1 cellular context compared by ENCODE assay signal in genomic region chr20:62301773-62302340, GRCh38.
TF ChIP-seq lines count a peak whose summit lies in the region.

No MANE protein-coding gene starts in this region.

TF ChIP-seq in GM12878, 131 proteins besides CTCF, POLR2A, EP300 and RAD21 (continued from another document):
- TF ChIP-seq, protein P1, sequence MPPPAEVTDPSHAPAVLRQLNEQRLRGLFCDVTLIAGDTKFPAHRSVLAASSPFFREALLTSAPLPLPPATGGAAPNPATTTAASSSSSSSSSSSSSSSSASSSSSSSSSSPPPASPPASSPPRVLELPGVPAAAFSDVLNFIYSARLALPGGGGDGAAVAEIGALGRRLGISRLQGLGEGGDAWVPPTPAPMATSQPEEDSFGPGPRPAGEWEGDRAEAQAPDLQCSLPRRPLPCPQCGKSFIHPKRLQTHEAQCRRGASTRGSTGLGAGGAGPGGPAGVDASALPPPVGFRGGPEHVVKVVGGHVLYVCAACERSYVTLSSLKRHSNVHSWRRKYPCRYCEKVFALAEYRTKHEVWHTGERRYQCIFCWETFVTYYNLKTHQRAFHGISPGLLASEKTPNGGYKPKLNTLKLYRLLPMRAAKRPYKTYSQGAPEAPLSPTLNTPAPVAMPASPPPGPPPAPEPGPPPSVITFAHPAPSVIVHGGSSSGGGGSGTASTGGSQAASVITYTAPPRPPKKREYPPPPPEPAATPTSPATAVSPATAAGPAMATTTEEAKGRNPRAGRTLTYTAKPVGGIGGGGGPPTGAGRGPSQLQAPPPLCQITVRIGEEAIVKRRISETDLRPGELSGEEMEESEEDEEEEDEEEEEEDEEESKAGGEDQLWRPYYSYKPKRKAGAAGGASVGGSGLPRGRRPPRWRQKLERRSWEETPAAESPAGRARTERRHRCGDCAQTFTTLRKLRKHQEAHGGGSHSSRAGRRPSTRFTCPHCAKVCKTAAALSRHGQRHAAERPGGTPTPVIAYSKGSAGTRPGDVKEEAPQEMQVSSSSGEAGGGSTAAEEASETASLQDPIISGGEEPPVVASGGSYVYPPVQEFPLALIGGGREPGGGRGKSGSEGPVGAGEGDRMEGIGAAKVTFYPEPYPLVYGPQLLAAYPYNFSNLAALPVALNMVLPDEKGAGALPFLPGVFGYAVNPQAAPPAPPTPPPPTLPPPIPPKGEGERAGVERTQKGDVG (CRISPR knock-in tag; IDR thresholded peaks at IDR 0.05) = no peak
- no peak for TF ChIP-seq YBX1 (IDR thresholded peaks at IDR 0.05)
- TF ChIP-seq ZZZ3 (IDR thresholded peaks at IDR 0.05; ENCODE audit: control insufficient read depth, insufficient read length, low read depth) = no peak
- TF ChIP-seq, protein P2, sequence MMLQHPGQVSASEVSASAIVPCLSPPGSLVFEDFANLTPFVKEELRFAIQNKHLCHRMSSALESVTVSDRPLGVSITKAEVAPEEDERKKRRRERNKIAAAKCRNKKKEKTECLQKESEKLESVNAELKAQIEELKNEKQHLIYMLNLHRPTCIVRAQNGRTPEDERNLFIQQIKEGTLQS (IDR thresholded peaks at IDR 0.05; ENCODE audit: borderline replicate concordance, extremely low read depth, low read depth, low read length) = no peak
- no peak for TF ChIP-seq NR2C2 (IDR thresholded peaks at IDR 0.05; ENCODE audit: borderline replicate concordance, control insufficient read depth, insufficient read length, low read depth)
- TF ChIP-seq RCOR1 (conservative IDR thresholded peaks at IDR 0.05; ENCODE audit: low read depth, low read length) = no peak
- peak; percentile 61; the same call in 1 of the 2 replicates for TF ChIP-seq CREB1 (IDR thresholded peaks at IDR 0.05; ENCODE audit: low read depth)
- TF ChIP-seq SMAD1 (IDR thresholded peaks at IDR 0.05; ENCODE audit: low read depth, partially characterized antibody) = no peak
- no peak for TF ChIP-seq PAX8 (IDR thresholded peaks at IDR 0.05)
- TF ChIP-seq, protein P3, sequence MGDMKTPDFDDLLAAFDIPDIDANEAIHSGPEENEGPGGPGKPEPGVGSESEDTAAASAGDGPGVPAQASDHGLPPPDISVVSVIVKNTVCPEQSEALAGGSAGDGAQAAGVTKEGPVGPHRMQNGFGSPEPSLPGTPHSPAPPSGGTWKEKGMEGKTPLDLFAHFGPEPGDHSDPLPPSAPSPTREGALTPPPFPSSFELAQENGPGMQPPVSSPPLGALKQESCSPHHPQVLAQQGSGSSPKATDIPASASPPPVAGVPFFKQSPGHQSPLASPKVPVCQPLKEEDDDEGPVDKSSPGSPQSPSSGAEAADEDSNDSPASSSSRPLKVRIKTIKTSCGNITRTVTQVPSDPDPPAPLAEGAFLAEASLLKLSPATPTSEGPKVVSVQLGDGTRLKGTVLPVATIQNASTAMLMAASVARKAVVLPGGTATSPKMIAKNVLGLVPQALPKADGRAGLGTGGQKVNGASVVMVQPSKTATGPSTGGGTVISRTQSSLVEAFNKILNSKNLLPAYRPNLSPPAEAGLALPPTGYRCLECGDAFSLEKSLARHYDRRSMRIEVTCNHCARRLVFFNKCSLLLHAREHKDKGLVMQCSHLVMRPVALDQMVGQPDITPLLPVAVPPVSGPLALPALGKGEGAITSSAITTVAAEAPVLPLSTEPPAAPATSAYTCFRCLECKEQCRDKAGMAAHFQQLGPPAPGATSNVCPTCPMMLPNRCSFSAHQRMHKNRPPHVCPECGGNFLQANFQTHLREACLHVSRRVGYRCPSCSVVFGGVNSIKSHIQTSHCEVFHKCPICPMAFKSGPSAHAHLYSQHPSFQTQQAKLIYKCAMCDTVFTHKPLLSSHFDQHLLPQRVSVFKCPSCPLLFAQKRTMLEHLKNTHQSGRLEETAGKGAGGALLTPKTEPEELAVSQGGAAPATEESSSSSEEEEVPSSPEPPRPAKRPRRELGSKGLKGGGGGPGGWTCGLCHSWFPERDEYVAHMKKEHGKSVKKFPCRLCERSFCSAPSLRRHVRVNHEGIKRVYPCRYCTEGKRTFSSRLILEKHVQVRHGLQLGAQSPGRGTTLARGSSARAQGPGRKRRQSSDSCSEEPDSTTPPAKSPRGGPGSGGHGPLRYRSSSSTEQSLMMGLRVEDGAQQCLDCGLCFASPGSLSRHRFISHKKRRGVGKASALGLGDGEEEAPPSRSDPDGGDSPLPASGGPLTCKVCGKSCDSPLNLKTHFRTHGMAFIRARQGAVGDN (IDR thresholded peaks at IDR 0.05) = no peak
- no peak for TF ChIP-seq RBBP5 (conservative IDR thresholded peaks at IDR 0.05)
- TF ChIP-seq TCF7 (IDR thresholded peaks at IDR 0.05; ENCODE audit: borderline replicate concordance) = no peak
- TF ChIP-seq TAF1 (IDR thresholded peaks at IDR 0.05; ENCODE audit: borderline replicate concordance, low read depth, low read length) = peak; percentile 37; the same call in 1 of the 2 replicates
- no peak for TF ChIP-seq POLR2AphosphoS2 (IDR thresholded peaks at IDR 0.05; ENCODE audit: low read depth, low read length)
- no peak for TF ChIP-seq SUPT20H (IDR thresholded peaks at IDR 0.05; ENCODE audit: borderline replicate concordance, control insufficient read depth, low read depth, low read length)
- peak; percentile 72 for TF ChIP-seq NKRF (conservative IDR thresholded peaks at IDR 0.05)
- TF ChIP-seq, protein P4, sequence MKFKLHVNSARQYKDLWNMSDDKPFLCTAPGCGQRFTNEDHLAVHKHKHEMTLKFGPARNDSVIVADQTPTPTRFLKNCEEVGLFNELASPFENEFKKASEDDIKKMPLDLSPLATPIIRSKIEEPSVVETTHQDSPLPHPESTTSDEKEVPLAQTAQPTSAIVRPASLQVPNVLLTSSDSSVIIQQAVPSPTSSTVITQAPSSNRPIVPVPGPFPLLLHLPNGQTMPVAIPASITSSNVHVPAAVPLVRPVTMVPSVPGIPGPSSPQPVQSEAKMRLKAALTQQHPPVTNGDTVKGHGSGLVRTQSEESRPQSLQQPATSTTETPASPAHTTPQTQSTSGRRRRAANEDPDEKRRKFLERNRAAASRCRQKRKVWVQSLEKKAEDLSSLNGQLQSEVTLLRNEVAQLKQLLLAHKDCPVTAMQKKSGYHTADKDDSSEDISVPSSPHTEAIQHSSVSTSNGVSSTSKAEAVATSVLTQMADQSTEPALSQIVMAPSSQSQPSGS (IDR thresholded peaks at IDR 0.05; ENCODE audit: low read length) = no peak
- TF ChIP-seq NBN (IDR thresholded peaks at IDR 0.05) = peak; percentile 77
- no peak for TF ChIP-seq PML (IDR thresholded peaks at IDR 0.05; ENCODE audit: low read length)
- TF ChIP-seq, protein P5, sequence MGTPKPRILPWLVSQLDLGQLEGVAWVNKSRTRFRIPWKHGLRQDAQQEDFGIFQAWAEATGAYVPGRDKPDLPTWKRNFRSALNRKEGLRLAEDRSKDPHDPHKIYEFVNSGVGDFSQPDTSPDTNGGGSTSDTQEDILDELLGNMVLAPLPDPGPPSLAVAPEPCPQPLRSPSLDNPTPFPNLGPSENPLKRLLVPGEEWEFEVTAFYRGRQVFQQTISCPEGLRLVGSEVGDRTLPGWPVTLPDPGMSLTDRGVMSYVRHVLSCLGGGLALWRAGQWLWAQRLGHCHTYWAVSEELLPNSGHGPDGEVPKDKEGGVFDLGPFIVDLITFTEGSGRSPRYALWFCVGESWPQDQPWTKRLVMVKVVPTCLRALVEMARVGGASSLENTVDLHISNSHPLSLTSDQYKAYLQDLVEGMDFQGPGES (IDR thresholded peaks at IDR 0.05) = no peak
- no peak for TF ChIP-seq JUND (IDR thresholded peaks at IDR 0.05; ENCODE audit: low read depth, low read length)
- TF ChIP-seq WRNIP1 (IDR thresholded peaks at IDR 0.05; ENCODE audit: borderline replicate concordance, low read depth, low read length) = no peak
- no peak for TF ChIP-seq SRF (IDR thresholded peaks at IDR 0.05; ENCODE audit: low read depth in 2 of 2, low read length in 2 of 2)
- TF ChIP-seq HCFC1 (IDR thresholded peaks at IDR 0.05; ENCODE audit: low read length) = 0 out of 2 replicates have a peak, but pooled peaks have one; percentile 16
- TF ChIP-seq, protein P6, sequence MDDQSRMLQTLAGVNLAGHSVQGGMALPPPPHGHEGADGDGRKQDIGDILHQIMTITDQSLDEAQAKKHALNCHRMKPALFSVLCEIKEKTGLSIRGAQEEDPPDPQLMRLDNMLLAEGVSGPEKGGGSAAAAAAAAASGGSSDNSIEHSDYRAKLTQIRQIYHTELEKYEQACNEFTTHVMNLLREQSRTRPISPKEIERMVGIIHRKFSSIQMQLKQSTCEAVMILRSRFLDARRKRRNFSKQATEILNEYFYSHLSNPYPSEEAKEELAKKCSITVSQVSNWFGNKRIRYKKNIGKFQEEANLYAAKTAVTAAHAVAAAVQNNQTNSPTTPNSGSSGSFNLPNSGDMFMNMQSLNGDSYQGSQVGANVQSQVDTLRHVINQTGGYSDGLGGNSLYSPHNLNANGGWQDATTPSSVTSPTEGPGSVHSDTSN (IDR thresholded peaks at IDR 0.05; ENCODE audit: insufficient replicate concordance, low read depth, low read length) = no peak
- TF ChIP-seq SMC3 (IDR thresholded peaks at IDR 0.05; ENCODE audit: borderline replicate concordance, low read length) = peak; percentile 68; the same call in 1 of the 2 replicates
- TF ChIP-seq SREBF2 (IDR thresholded peaks at IDR 0.05; ENCODE audit: low read length) = no peak
- TF ChIP-seq, protein P7, sequence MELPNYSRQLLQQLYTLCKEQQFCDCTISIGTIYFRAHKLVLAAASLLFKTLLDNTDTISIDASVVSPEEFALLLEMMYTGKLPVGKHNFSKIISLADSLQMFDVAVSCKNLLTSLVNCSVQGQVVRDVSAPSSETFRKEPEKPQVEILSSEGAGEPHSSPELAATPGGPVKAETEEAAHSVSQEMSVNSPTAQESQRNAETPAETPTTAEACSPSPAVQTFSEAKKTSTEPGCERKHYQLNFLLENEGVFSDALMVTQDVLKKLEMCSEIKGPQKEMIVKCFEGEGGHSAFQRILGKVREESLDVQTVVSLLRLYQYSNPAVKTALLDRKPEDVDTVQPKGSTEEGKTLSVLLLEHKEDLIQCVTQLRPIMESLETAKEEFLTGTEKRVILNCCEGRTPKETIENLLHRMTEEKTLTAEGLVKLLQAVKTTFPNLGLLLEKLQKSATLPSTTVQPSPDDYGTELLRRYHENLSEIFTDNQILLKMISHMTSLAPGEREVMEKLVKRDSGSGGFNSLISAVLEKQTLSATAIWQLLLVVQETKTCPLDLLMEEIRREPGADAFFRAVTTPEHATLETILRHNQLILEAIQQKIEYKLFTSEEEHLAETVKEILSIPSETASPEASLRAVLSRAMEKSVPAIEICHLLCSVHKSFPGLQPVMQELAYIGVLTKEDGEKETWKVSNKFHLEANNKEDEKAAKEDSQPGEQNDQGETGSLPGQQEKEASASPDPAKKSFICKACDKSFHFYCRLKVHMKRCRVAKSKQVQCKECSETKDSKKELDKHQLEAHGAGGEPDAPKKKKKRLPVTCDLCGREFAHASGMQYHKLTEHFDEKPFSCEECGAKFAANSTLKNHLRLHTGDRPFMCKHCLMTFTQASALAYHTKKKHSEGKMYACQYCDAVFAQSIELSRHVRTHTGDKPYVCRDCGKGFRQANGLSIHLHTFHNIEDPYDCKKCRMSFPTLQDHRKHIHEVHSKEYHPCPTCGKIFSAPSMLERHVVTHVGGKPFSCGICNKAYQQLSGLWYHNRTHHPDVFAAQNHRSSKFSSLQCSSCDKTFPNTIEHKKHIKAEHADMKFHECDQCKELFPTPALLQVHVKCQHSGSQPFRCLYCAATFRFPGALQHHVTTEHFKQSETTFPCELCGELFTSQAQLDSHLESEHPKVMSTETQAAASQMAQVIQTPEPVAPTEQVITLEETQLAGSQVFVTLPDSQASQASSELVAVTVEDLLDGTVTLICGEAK (IDR thresholded peaks at IDR 0.05; ENCODE audit: borderline replicate concordance) = no peak
- no peak for TF ChIP-seq IRF4 (IDR thresholded peaks at IDR 0.05; ENCODE audit: low read depth, low read length)
- TF ChIP-seq FOXK2 (IDR thresholded peaks at IDR 0.05) = peak; percentile 44
- peak; percentile 41 for TF ChIP-seq DPF2 (IDR thresholded peaks at IDR 0.05)
- no peak for TF ChIP-seq SIX5 (IDR thresholded peaks at IDR 0.05; ENCODE audit: low read depth, low read length, severe bottlenecking)
- TF ChIP-seq, protein P8, sequence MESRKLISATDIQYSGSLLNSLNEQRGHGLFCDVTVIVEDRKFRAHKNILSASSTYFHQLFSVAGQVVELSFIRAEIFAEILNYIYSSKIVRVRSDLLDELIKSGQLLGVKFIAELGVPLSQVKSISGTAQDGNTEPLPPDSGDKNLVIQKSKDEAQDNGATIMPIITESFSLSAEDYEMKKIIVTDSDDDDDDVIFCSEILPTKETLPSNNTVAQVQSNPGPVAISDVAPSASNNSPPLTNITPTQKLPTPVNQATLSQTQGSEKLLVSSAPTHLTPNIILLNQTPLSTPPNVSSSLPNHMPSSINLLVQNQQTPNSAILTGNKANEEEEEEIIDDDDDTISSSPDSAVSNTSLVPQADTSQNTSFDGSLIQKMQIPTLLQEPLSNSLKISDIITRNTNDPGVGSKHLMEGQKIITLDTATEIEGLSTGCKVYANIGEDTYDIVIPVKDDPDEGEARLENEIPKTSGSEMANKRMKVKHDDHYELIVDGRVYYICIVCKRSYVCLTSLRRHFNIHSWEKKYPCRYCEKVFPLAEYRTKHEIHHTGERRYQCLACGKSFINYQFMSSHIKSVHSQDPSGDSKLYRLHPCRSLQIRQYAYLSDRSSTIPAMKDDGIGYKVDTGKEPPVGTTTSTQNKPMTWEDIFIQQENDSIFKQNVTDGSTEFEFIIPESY (IDR thresholded peaks at IDR 0.05) = no peak
- no peak for TF ChIP-seq SUZ12 (IDR thresholded peaks at IDR 0.05; ENCODE audit: unreplicated experiment)
- no peak for TF ChIP-seq RFX5 (IDR thresholded peaks at IDR 0.05; ENCODE audit: low read depth, low read length)
- no peak for TF ChIP-seq CBX3 (IDR thresholded peaks at IDR 0.05; ENCODE audit: borderline replicate concordance, low read depth)
- TF ChIP-seq, protein P9, sequence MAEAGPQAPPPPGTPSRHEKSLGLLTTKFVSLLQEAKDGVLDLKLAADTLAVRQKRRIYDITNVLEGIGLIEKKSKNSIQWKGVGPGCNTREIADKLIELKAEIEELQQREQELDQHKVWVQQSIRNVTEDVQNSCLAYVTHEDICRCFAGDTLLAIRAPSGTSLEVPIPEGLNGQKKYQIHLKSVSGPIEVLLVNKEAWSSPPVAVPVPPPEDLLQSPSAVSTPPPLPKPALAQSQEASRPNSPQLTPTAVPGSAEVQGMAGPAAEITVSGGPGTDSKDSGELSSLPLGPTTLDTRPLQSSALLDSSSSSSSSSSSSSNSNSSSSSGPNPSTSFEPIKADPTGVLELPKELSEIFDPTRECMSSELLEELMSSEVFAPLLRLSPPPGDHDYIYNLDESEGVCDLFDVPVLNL (IDR thresholded peaks at IDR 0.05; ENCODE audit: low read depth, low read length) = no peak
- TF ChIP-seq FOS (IDR thresholded peaks at IDR 0.05; ENCODE audit: borderline replicate concordance, extremely low read depth, insufficient read length) = no peak
